In genomic region chr9:133153227-133154096, GRCh38 we compare ENCODE assay signal across 1 cellular context.
TF ChIP-seq lines count a peak whose summit lies in the region.

No MANE protein-coding gene starts in this region.

TF ChIP-seq in HepG2, 621 proteins besides CTCF, POLR2A, EP300 and RAD21 (continued from another document and continues in another):
- TF ChIP-seq HMGXB4 (CRISPR knock-in tag; IDR thresholded peaks at IDR 0.05; ENCODE audit: borderline replicate concordance in 1 of 2, low read depth in 1 of 2) (peak in 1 of 2 experiments; percentile 43; a peak in 1 of 4 replicates), ZNF501 (CRISPR knock-in tag; IDR thresholded peaks at IDR 0.05) (peak; percentile 64; the same call in 1 of the 2 replicates), ZNF768 (CRISPR knock-in tag; IDR thresholded peaks at IDR 0.05) (peak; percentile 62; the same call in 1 of the 2 replicates), FOXC1 (CRISPR knock-in tag; IDR thresholded peaks at IDR 0.05; ENCODE audit: borderline replicate concordance) (no peak), IKZF4 (CRISPR knock-in tag; IDR thresholded peaks at IDR 0.05; ENCODE audit: borderline replicate concordance, low read depth, not compliant biosample characterization) (no peak), KDM3A (CRISPR knock-in tag; IDR thresholded peaks at IDR 0.05; ENCODE audit: low read depth) (no peak), ZNF720 (CRISPR knock-in tag; IDR thresholded peaks at IDR 0.05) (no peak), MEIS2 (CRISPR knock-in tag; IDR thresholded peaks at IDR 0.05) (no peak; the same call in 1 of the 2 replicates), ZNF7 (CRISPR knock-in tag; IDR thresholded peaks at IDR 0.05) (no peak), THAP8 (CRISPR knock-in tag; IDR thresholded peaks at IDR 0.05; ENCODE audit: borderline replicate concordance) (no peak), PBX2 (CRISPR knock-in tag; IDR thresholded peaks at IDR 0.05) (peak; percentile 83), REST (IDR thresholded peaks at IDR 0.05; ENCODE audit: borderline replicate concordance in 1 of 2, low read depth in 1 of 2, low read length in 2 of 2) (no peak), ZNF362 (CRISPR knock-in tag; IDR thresholded peaks at IDR 0.05; ENCODE audit: borderline replicate concordance) (no peak), NONO (IDR thresholded peaks at IDR 0.05) (no peak), NONO (CRISPR knock-in tag; conservative IDR thresholded peaks at IDR 0.05) (peak; percentile 66; the same call in 1 of the 2 replicates), SALL1 (CRISPR knock-in tag; IDR thresholded peaks at IDR 0.05) (peak; percentile 80), CEBPB (IDR thresholded peaks at IDR 0.05; ENCODE audit: borderline replicate concordance, low read depth, low read length) (no peak), PHB2 (IDR thresholded peaks at IDR 0.05; ENCODE audit: partially characterized antibody) (no peak), PRDM10 (CRISPR knock-in tag; IDR thresholded peaks at IDR 0.05; ENCODE audit: low read depth) (no peak), PLSCR1 (CRISPR knock-in tag; IDR thresholded peaks at IDR 0.05; ENCODE audit: borderline replicate concordance) (no peak), ZNF619 (CRISPR knock-in tag; IDR thresholded peaks at IDR 0.05) (no peak), ZEB1 (IDR thresholded peaks at IDR 0.05; ENCODE audit: insufficient replicate concordance, low read depth) (no peak), HDAC2 (CRISPR knock-in tag; IDR thresholded peaks at IDR 0.05) (peak; percentile 54; the same call in 1 of the 2 replicates), ZNF589 (CRISPR knock-in tag; conservative IDR thresholded peaks at IDR 0.05) (peak; percentile 78; the same call in 1 of the 2 replicates), ZNF124 (CRISPR knock-in tag; IDR thresholded peaks at IDR 0.05) (no peak), ZNF687 (CRISPR knock-in tag; IDR thresholded peaks at IDR 0.05) (peak; percentile 77), RBM39 (IDR thresholded peaks at IDR 0.05; ENCODE audit: low read depth, low read length, poor library complexity, severe bottlenecking) (peak; percentile 21), ZFP37 (CRISPR knock-in tag; IDR thresholded peaks at IDR 0.05; ENCODE audit: borderline replicate concordance) (no peak), RXRA (CRISPR knock-in tag; IDR thresholded peaks at IDR 0.05) (peak; percentile 27; the same call in 1 of the 2 replicates), IRF2 (CRISPR knock-in tag; IDR thresholded peaks at IDR 0.05) (peak; percentile 46; the same call in 1 of the 2 replicates), ZNF598 (CRISPR knock-in tag; IDR thresholded peaks at IDR 0.05; ENCODE audit: borderline replicate concordance) (0 out of 2 replicates have a peak, but pooled peaks have one; percentile 47), ZNF781 (CRISPR knock-in tag; IDR thresholded peaks at IDR 0.05; ENCODE audit: borderline replicate concordance, not compliant biosample characterization) (no peak), ZNF580 (CRISPR knock-in tag; IDR thresholded peaks at IDR 0.05; ENCODE audit: borderline replicate concordance, low read depth) (peak; percentile 76; the same call in 1 of the 2 replicates), ZFAT (CRISPR knock-in tag; conservative IDR thresholded peaks at IDR 0.05) (no peak), HNRNPH1 (optimal IDR thresholded peaks at IDR 0.05; ENCODE audit: low read depth, low read length) (no peak), GFI1 (CRISPR knock-in tag; IDR thresholded peaks at IDR 0.05; ENCODE audit: borderline replicate concordance) (no peak), CHCHD3 (CRISPR knock-in tag; IDR thresholded peaks at IDR 0.05) (no peak), TIGD3 (CRISPR knock-in tag; IDR thresholded peaks at IDR 0.05; ENCODE audit: borderline replicate concordance) (no peak), MAZ (IDR thresholded peaks at IDR 0.05; ENCODE audit: borderline replicate concordance, low read depth, low read length) (0 out of 2 replicates have a peak, but pooled peaks have one; percentile 24), MAZ (CRISPR knock-in tag; IDR thresholded peaks at IDR 0.05; ENCODE audit: low read depth) (0 out of 2 replicates have a peak, but pooled peaks have one; percentile 41)
